ENCODE assay signal across 35 cellular contexts in the genomic region with DNA sequence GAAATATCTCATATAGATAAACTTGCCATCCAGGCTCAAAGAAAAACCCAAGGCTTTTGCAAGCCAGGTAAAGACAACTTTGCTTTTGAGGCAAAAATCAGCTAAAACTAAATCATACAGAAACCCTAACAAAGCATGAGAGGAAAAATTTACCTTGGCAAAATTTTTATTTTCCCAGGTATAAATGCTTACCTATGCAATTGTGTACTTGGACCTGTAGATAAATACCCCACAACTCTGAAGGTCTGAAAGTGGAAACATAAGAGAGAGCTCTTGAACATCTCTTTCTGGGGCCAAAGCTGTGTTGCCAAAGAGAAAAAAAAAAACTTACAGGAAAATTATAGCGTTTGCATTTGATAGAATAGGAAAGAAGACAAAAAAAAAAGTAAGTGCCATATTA.
"Had no signal": no experiment of that assay in that cellular context is flagged by ENCODE, and none has a peak within 500 bp of the region (broad histone marks: within the 10 kb centered on the region; RNA-seq: fewer than 3 reads in every experiment).

No MANE protein-coding gene starts in this region.

- H3K4me2 ChIP-seq: KMS-11 had no signal

- H3K36me3 ChIP-seq: MG63 had no signal

- DNase-seq: Karpas-422, Kasumi-1, MG63, MM.1S, MV-4-11, NCI-H1048, NCI-H1092, NCI-H1092 treated with DMSO at 0.1 percent for 48 hours, NCI-H1105, NCI-H1105 treated with DMSO at 0.1 percent for 48 hours, NCI-H1417, NCI-H1417 treated with DMSO at 0.1 percent for 48 hours, NCI-H1436, NCI-H1436 treated with DMSO at 0.1 percent for 48 hours, NCI-H146, NCI-H1694, NCI-H1694 treated with DMSO at 0.1 percent for 48 hours, NCI-H187, NCI-H187 treated with DMSO at 0.1 percent for 48 hours, NCI-H1930, NCI-H2029, NCI-H2029 treated with DMSO at 0.1 percent for 48 hours, NCI-H2081, NCI-H2081 treated with DMSO at 0.1 percent for 48 hours, NCI-H2107, NCI-H2171, NCI-H2171 treated with DMSO at 0.1 percent for 48 hours, NCI-H2227 treated with DMSO at 0.1 percent for 48 hours, NCI-H226, NCI-H345, NCI-H446, NCI-H446 treated with DMSO at 0.1 percent for 48 hours, NCI-H510A, NCI-H510A treated with DMSO at 0.1 percent for 48 hours had no signal

- H3K9me3 ChIP-seq: MG63 had no signal

- H3K4me3 ChIP-seq: MG63 had no signal

- H3K27ac ChIP-seq: KMS-11 had no signal

- H3K27me3 ChIP-seq: MG63 had no signal

- H3K9ac ChIP-seq: KMS-11 had no signal
